In genomic region chr7:111173990-111174389, GRCh38 we compare ENCODE assay signal across 15 cellular contexts.
DNase-seq lines count a peak whose midpoint lies in the region; ATAC-seq and TF ChIP-seq lines count a peak whose summit lies in the region.
"Had no signal": no experiment of that assay in that cellular context is flagged by ENCODE, and none has a peak within 500 bp of the region (broad histone marks: within the 10 kb centered on the region; RNA-seq: fewer than 3 reads in every experiment).

No MANE protein-coding gene starts in this region.

- no peak overlapping the region for H2BK5ac ChIP-seq in neuronal stem cell (ENCODE audit: low read length)

- no peak overlapping the region for H3K9ac ChIP-seq in neuronal stem cell (ENCODE audit: low read depth, low read length, poor library complexity)
- H3K9ac ChIP-seq: SK-N-SH had no signal

- no peak overlapping the region for H3K23ac ChIP-seq in neuronal stem cell (ENCODE audit: low read depth, low read length, poor library complexity)

- DNase-seq in SHP77 treated with DMSO at 0.1 percent for 48 hours (lab: John Stamatoyannopoulos, UW) = peak; percentile 60
- no peak for DNase-seq in SHP77 (lab: John Stamatoyannopoulos, UW)
- no peak for DNase-seq in LNCaP clone FGC (ENCODE audit: low read depth)
- no peak for DNase-seq in dedifferentiated amniotic fluid mesenchymal stem cell (ENCODE audit: extremely low spot score)
- DNase-seq in activated CD4-positive, alpha-beta T cell treated with anti-CD3 and anti-CD28 coated beads for 48 hours = no peak
- no peak for DNase-seq in neuronal stem cell (ENCODE audit: low spot score)
- DNase-seq: C1 segment of cervical spinal cord, KBM-7, NCI-H1105, NCI-H1694 treated with DMSO at 0.1 percent for 48 hours, NCI-H446, NCI-H748 treated with DMSO at 0.1 percent for 48 hours, SK-N-SH had no signal

- no peak overlapping the region for H4K91ac ChIP-seq in neuronal stem cell (ENCODE audit: low read depth, low read length, poor library complexity)

- H3K4ac ChIP-seq in neuronal stem cell (ENCODE audit: low read length) = no peak overlapping the region

- TF ChIP-seq CTCF in LNCaP clone FGC (IDR thresholded peaks at IDR 0.05; ENCODE audit: control insufficient read depth, extremely low read depth, insufficient read depth) = no peak

- no peak overlapping the region for H2AFZ ChIP-seq in neuronal stem cell (ENCODE audit: low read length)

- no CpG with 5 or more reads among the region's 2 CpGs for WGBS in neuronal stem cell (ENCODE audit: extremely low coverage in 2 of 2, insufficient read length in 2 of 2, insufficient replicate concordance in 1 of 2), 2 donors

- H3K14ac ChIP-seq in neuronal stem cell (ENCODE audit: low read length) = no peak overlapping the region

- H3K27me3 ChIP-seq in neuronal stem cell (ENCODE audit: control insufficient read depth in 3 of 3, insufficient read depth in 3 of 3, low read depth in 1 of 3, low read length in 3 of 3) = no peaks in the 10 kb centered on the region

- H3K4me3 ChIP-seq in LNCaP clone FGC (ENCODE audit: low read depth, low read length) (peak overlapping the region; percentile 21), neuronal stem cell (ENCODE audit: low read length in 2 of 2) (no peak overlapping the region)

- H2BK15ac ChIP-seq in neuronal stem cell (ENCODE audit: low read length) = no peak overlapping the region

- ATAC-seq in HG02852 (IDR thresholded peaks at IDR 0.05; ENCODE audit: unreplicated experiment) (peak; percentile 68), GM21529 (IDR thresholded peaks at IDR 0.05; ENCODE audit: unreplicated experiment) (no peak)

- no peaks in the 10 kb centered on the region for H3K4me1 ChIP-seq in neuronal stem cell (ENCODE audit: control insufficient read depth in 2 of 2, insufficient read depth in 1 of 2, low read depth in 1 of 2, low read length in 2 of 2)

- H4K8ac ChIP-seq in neuronal stem cell (ENCODE audit: low read depth, low read length) = no peak overlapping the region

- H3K9me3 ChIP-seq in neuronal stem cell (replicated peaks in 1 of 2; ENCODE audit: control insufficient read depth in 2 of 2, insufficient read depth in 1 of 2, low read depth in 1 of 2, low read length in 2 of 2) = no peaks in the 10 kb centered on the region
- H3K9me3 ChIP-seq: SK-N-SH had no signal

- no peak overlapping the region for H3K4me2 ChIP-seq in neuronal stem cell (ENCODE audit: insufficient read depth, low read length, poor library complexity, severe bottlenecking)
- H3K4me2 ChIP-seq: SK-N-SH had no signal

- no peak overlapping the region for H2AK5ac ChIP-seq in neuronal stem cell (ENCODE audit: low read depth, low read length)

- H2BK120ac ChIP-seq in neuronal stem cell (ENCODE audit: low read depth, low read length) = no peak overlapping the region

- H3K79me1 ChIP-seq in neuronal stem cell (ENCODE audit: low read depth, low read length) = no peaks in the 10 kb centered on the region

- H2BK12ac ChIP-seq in neuronal stem cell (ENCODE audit: low read length) = no peak overlapping the region

- H3K18ac ChIP-seq in neuronal stem cell (ENCODE audit: low read length) = no peak overlapping the region

- H3K36me3 ChIP-seq in neuronal stem cell (replicated peaks in 1 of 2; ENCODE audit: control insufficient read depth in 2 of 2, insufficient read depth in 2 of 2, low read length in 2 of 2) = no peaks in the 10 kb centered on the region

- H3K27ac ChIP-seq in neuronal stem cell (replicated peaks; ENCODE audit: low read length) = no peak overlapping the region
